Comparison of ENCODE assay signal across 28 cellular contexts in the genomic region with DNA sequence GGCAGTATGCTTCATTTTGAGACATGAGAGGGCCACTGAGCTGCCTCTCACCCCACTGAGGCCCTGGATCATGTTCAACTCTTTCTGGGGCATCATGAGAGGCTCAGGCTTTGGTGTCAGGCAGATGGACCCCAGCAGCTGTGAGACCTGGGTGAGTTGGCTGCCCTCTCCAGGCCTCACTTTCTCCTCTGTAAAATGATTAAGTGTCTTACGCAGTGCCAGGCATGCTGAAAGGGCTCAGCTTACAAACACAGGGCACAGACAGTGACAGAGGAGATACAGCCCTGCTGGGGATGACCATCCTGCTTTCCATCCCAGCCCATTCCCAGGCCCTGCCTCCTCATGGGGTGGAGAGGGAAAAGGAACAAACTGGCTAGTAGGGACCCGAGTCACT.
"Had no signal": no experiment of that assay in that cellular context is flagged by ENCODE, and none has a peak within 500 bp of the region (broad histone marks: within the 10 kb centered on the region; RNA-seq: fewer than 3 reads in every experiment).

No MANE protein-coding gene starts in this region.

- DNase-seq: activated B cell treated with CpG ODN at 0.5 μM for 24 hours; activated CD4-positive, alpha-beta T cell treated with anti-CD3 and anti-CD28 coated beads, Interleukin-2, amount 50 U/mL, for 1 hour; activated CD8-positive, alpha-beta T cell treated with anti-CD3 and anti-CD28 coated beads for 36 hours; activated effector memory CD4-positive, alpha-beta T cell treated with anti-CD3 and anti-CD28 coated beads, Interleukin-2, amount 50 U/mL, for 16 hours; activated naive CD4-positive, alpha-beta T cell treated with anti-CD3 and anti-CD28 coated beads for 36 hours; activated naive CD8-positive, alpha-beta T cell treated with anti-CD3 and anti-CD28 coated beads for 36 hours; activated T-cell treated with anti-CD3 and anti-CD28 coated beads, Interleukin-2, amount 50 U/mL, for 1 hour; body of pancreas; cerebellar nuclear complex; dorsolateral prefrontal cortex; effector memory CD8-positive, alpha-beta T cell; hippocampal formation; immature natural killer cell; kidney; lower lobe of right lung; mesenchymal stem cell; natural killer cell; occipital lobe; sigmoid colon; stimulated activated naive CD4-positive, alpha-beta T cell treated with Interleukin-2 at 50 U/mL for 16 hours; T-helper 1 cell; testis; transverse colon had no signal

- ATAC-seq: activated CD8-positive, alpha-beta T cell treated with anti-CD3 and anti-CD28 coated beads for 36 hours; body of pancreas; effector memory CD8-positive, alpha-beta T cell; lower lobe of right lung; natural killer cell had no signal

- H3K27me3 ChIP-seq: adrenal gland, body of pancreas, neural progenitor cell, testis had no signal

- H3K9me3 ChIP-seq: adrenal gland, body of pancreas, lower lobe of right lung, sigmoid colon, testis, transverse colon had no signal

- FAIRE-seq: endothelial cell of umbilical vein, kidney had no signal

- H3K4me3 ChIP-seq: adrenal gland, body of pancreas, cardiac muscle cell, coronary artery, dorsolateral prefrontal cortex, lower lobe of right lung, neural progenitor cell, sigmoid colon, testis, transverse colon had no signal

- H3K27ac ChIP-seq: adrenal gland, body of pancreas, cardiac muscle cell, coronary artery, dorsolateral prefrontal cortex, lower lobe of right lung, neural progenitor cell, sigmoid colon, testis, transverse colon had no signal

- H3K4me1 ChIP-seq: adrenal gland, body of pancreas, lower lobe of right lung, neural progenitor cell, sigmoid colon, testis, transverse colon had no signal

- H3K36me3 ChIP-seq: adrenal gland, cardiac muscle cell, lower lobe of right lung, neural progenitor cell, sigmoid colon, transverse colon had no signal
